15 cellular contexts compared by ENCODE assay signal in the genomic region with DNA sequence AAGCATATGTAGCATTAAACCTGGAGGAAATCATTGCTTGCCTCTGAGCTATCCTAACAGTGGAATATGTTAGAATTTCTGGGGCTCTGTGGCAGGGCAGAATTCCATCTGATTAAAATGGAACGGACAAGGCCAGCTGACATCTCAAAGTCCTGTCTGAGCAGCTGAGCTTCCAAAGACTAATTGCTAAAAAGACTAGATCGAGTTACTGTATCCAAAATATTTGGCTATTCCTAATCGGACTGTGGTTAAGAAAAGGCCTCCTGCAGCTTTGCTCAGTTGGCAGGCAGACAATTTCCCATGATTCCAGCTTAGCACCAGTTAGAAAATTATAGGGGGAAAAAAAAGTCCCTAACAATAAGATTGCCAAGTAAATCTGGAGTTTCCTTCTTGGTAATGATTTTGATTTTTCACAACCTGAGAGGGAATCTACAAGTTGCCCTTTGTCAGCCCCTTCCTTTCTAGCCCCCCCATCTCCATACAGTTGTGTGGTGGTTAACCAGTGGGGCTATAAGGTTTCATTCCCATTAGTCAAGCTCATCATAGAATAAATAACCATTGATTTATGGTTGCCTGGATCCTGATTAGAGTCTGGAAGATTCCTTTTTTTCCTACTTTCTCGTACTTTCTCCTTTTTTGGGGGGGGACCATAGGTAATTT. TPM values are rescaled to one million over a fixed set of nuclear protein-coding genes. Genes with fewer than 3 reads are reported as not detected.
DNase-seq lines count a peak whose midpoint lies in the region; ATAC-seq and TF ChIP-seq lines count a peak whose summit lies in the region.
"Had no signal": no experiment of that assay in that cellular context is flagged by ENCODE, and none has a peak within 500 bp of the region (broad histone marks: within the 10 kb centered on the region; RNA-seq: fewer than 3 reads in every experiment).

No MANE protein-coding gene starts in this region.

- no peak for ATAC-seq in GM18520 (IDR thresholded peaks at IDR 0.05; ENCODE audit: unreplicated experiment)
- ATAC-seq in GM21367 (IDR thresholded peaks at IDR 0.05; ENCODE audit: unreplicated experiment), result no peak
- ATAC-seq: activated T-cell treated with anti-CD3 and anti-CD28 coated beads, Interleukin-2, amount 50 U/mL, for 72 hours had no signal

- no peak for TF ChIP-seq RAD21 in Ishikawa (IDR thresholded peaks at IDR 0.05; ENCODE audit: low read depth)

- DNase-seq in AG20443 (ENCODE audit: low spot score), result peak; percentile 77
- DNase-seq in cardiac fibroblast (ENCODE audit: low read depth in 2 of 2), result peak; percentile 54 to 96
- DNase-seq in DMS53 treated with DMSO at 0.1 percent for 48 hours (lab: John Stamatoyannopoulos, UW; ENCODE audit: unreplicated experiment), result no peak
- no peak for DNase-seq in mesothelial cell of epicardium (ENCODE audit: low spot score in 2 of 2, unreplicated experiment in 2 of 2)
- DNase-seq: activated B cell treated with CpG ODN at 0.5 μM for 24 hours; activated T-cell treated with anti-CD3 and anti-CD28 coated beads, Interleukin-2, amount 50 U/mL, for 72 hours; Caco-2; central memory CD4-positive, alpha-beta T cell; NCI-H1436; tibial artery had no signal

- H3K4me3 Mint-ChIP-seq in nephron (peak overlapping the region in 1 of 3 experiments; percentile 15), mesothelial cell of epicardium (no peak overlapping the region)
- H3K4me3 Mint-ChIP-seq: activated B cell treated with CpG ODN at 0.5 μM for 24 hours; activated T-cell treated with anti-CD3 and anti-CD28 coated beads, Interleukin-2, amount 50 U/mL, for 72 hours; memory B cell had no signal

- peaks cover 24% of the 10 kb centered on the region for H3K9me3 Mint-ChIP-seq in nephron
- H3K9me3 Mint-ChIP-seq in mesothelial cell of epicardium, result peaks cover 21% of the 10 kb centered on the region

- H3K27ac Mint-ChIP-seq in nephron (peak overlapping the region; percentile 80 to 94 (median 84)), mesothelial cell of epicardium (no peak overlapping the region)
- H3K27ac Mint-ChIP-seq: activated B cell treated with CpG ODN at 0.5 μM for 24 hours; activated T-cell treated with anti-CD3 and anti-CD28 coated beads, Interleukin-2, amount 50 U/mL, for 72 hours; memory B cell had no signal

- no peaks in the 10 kb centered on the region for H3K27me3 Mint-ChIP-seq in nephron (ENCODE audit: low read depth)
- no peaks in the 10 kb centered on the region for H3K27me3 Mint-ChIP-seq in mesothelial cell of epicardium (ENCODE audit: low read depth)

- no peak for TF ChIP-seq EP300 in Ishikawa (IDR thresholded peaks at IDR 0.05; ENCODE audit: borderline replicate concordance)

- peaks cover 22% of the 10 kb centered on the region for H3K4me1 Mint-ChIP-seq in nephron
- peaks cover 3% of the 10 kb centered on the region for H3K4me1 Mint-ChIP-seq in mesothelial cell of epicardium
- H3K4me1 Mint-ChIP-seq: activated B cell treated with CpG ODN at 0.5 μM for 24 hours, memory B cell had no signal

- no peak overlapping the region for H3K4me3 ChIP-seq in cardiac fibroblast (replicated peaks in 1 of 2; ENCODE audit: low read depth in 2 of 2, low read length in 2 of 2)
- H3K4me3 ChIP-seq: tibial artery had no signal

- TF ChIP-seq CTCF in cardiac fibroblast (IDR thresholded peaks at IDR 0.05; ENCODE audit: low read depth, low read length) (no peak), nephron (IDR thresholded peaks at IDR 0.05; ENCODE audit: unreplicated experiment in 3 of 3) (no peak), mesothelial cell of epicardium (IDR thresholded peaks at IDR 0.05; ENCODE audit: unreplicated experiment) (no peak)

- H3K36me3 Mint-ChIP-seq in nephron (ENCODE audit: low read depth) (peaks cover 92% of the 10 kb centered on the region), mesothelial cell of epicardium (peaks cover 74% of the 10 kb centered on the region)

TF ChIP-seq in Ishikawa, 13 proteins besides CTCF, POLR2A, EP300 and RAD21:
- peak; percentile 47 for TF ChIP-seq NFIC (IDR thresholded peaks at IDR 0.05)
- TF ChIP-seq, protein P1, sequence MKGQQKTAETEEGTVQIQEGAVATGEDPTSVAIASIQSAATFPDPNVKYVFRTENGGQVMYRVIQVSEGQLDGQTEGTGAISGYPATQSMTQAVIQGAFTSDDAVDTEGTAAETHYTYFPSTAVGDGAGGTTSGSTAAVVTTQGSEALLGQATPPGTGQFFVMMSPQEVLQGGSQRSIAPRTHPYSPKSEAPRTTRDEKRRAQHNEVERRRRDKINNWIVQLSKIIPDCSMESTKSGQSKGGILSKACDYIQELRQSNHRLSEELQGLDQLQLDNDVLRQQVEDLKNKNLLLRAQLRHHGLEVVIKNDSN (IDR thresholded peaks at IDR 0.05), result no peak

RNA-seq across cellular contexts. Expression of gene PTGR1, which starts 26.4 kb away (rescaled TPM):
- 46.2 to 49.2 TPM (median 46.3 TPM) in 3 replicates for total RNA-seq in mesothelial cell of epicardium

RNA-seq across cellular contexts. Expression of gene ZNF483, which starts 48.1 kb away (rescaled TPM):
- total RNA-seq in mesothelial cell of epicardium, result 12.2 to 13.0 TPM (median 12.6 TPM) in 3 replicates
- total RNA-seq: Caco-2 had no signal

RNA-seq across cellular contexts. Expression of gene DNAJC25, which starts 58.1 kb away (rescaled TPM):
- total RNA-seq in mesothelial cell of epicardium, result 9.3 to 10.4 TPM (median 9.9 TPM) in 3 replicates

Comparison
In these comparisons a context has a peak if more than half of its experiments do, and no peak if none do; other contexts are left out.
1. DNase-seq: peak in AG20443 (single experiment) and cardiac fibroblast (2 of 2); none in DMS53 treated with DMSO at 0.1 percent for 48 hours (single experiment) and mesothelial cell of epicardium (0 of 2).